ENCODE assay signal across 8 cellular contexts in the genomic region with DNA sequence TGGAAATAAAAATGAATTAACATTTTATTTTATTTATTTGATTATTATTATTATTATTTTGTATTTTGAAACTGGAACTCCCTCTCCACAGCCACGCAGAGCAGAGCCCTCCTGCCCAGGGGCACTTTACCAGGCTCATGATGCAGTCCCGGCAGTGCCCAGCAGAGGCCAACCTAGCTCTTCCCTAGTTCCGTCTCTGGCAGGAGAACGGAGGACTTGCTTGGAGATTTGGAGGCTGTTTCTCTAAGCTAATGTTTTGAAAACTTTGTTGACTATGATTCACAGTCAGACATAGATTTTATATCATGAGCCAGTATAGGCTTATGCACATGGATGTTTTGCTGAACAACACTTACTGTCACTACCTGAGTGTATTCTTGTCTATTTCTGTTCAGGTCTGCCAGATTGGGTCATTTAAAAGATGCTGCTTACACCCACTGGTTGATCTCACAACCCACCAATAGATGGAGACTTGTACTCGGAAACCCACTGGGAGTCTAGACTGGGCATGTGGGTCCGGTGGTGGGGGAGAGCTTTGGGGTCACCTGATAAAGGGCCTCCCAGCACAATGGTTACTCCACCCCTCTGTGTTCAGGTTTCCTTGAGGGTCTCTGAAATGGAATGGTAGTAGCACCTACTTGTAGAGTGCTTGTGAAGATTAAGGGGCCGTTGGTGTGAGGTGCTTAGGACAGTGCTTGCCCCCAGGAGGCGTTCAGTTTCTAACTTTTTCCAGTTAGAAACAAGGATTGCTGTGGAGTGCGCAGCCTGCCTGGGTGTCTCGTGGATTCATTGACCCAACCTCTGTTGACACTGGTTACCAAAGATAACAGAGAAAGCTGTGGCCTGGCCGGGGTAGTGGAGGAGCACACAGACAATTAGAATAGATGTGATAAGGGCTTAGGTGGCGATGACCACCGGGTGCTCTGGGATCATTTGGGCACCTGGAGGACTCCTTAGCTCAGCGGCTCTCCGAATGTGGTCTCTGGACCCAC.
DNase-seq lines count a peak whose midpoint lies in the region; ATAC-seq and TF ChIP-seq lines count a peak whose summit lies in the region.

No MANE protein-coding gene starts in this region.

- WGBS in right lobe of liver (ENCODE audit: insufficient coverage, low coverage, low lambda C conversion rate, missing lambda C conversion rate), result 25% methylated on average over 10 of the region's 15 CpGs

- no peak overlapping the region for H3K4me3 ChIP-seq in AG09309 (ENCODE audit: control insufficient read depth, low read depth, low read length)
- no peak overlapping the region for H3K4me3 ChIP-seq in coronary artery
- H3K4me3 ChIP-seq in right lobe of liver, result no peak overlapping the region

- no peak overlapping the region for H3K27ac ChIP-seq in coronary artery
- H3K27ac ChIP-seq in right lobe of liver, result no peak overlapping the region

- intact Hi-C loops in right lobe of liver (cut with DNase I), result loop anchor here (5.0 to 10.0 kb wide), 2 partner anchors 201 to 373 kb away; partner anchors contain the start of gene LOXHD1 (in 1 of the 2)

- TF ChIP-seq POLR2A in right lobe of liver (IDR thresholded peaks at IDR 0.05), result no peak

- ATAC-seq in GM18858 (IDR thresholded peaks at IDR 0.05; ENCODE audit: unreplicated experiment) (peak; percentile 83), HG03108 (IDR thresholded peaks at IDR 0.05; ENCODE audit: unreplicated experiment) (peak; percentile 66), right lobe of liver (peak; percentile 92 to 97 (median 94))

- H3K4me1 ChIP-seq in right lobe of liver, result no peaks in the 10 kb centered on the region

- H3K36me3 ChIP-seq in right lobe of liver, result no peaks in the 10 kb centered on the region

- H3K27me3 ChIP-seq in right lobe of liver, result no peaks in the 10 kb centered on the region

- H3K9me3 ChIP-seq in right lobe of liver, result no peaks in the 10 kb centered on the region

- DNase-seq in AG09309 (ENCODE audit: low read depth), result peak; percentile 32
- DNase-seq in NCI-H446 (lab: John Stamatoyannopoulos, UW), result peak; percentile 23 to 79
- peak; percentile 29 to 55 for DNase-seq in activated CD4-positive, alpha-beta T cell treated with anti-CD3 and anti-CD28 coated beads for 4 hours
- peak; percentile 70 for DNase-seq in coronary artery (ENCODE audit: low spot score)
- peak; percentile 55 to 69 (median 65) for DNase-seq in right lobe of liver
- DNase-seq in stimulated activated CD8-positive, alpha-beta memory T cell treated with anti-CD3 and anti-CD28 coated beads, Interleukin-12 subunit alpha, Interleukin-12 subunit beta, amount 100 ng/mL, for 1 hour (ENCODE audit: low read depth), result peak; percentile 23

- TF ChIP-seq CTCF in AG09309 (IDR thresholded peaks at IDR 0.05; ENCODE audit: control insufficient read depth, insufficient read depth, low read depth, low read length, missing control alignments) (peak; percentile 96), coronary artery (IDR thresholded peaks at IDR 0.05) (peak; percentile 87), right lobe of liver (IDR thresholded peaks at IDR 0.05) (peak; percentile 85 to 93 (median 88))
